8 cellular contexts compared by ENCODE assay signal in the genomic region with DNA sequence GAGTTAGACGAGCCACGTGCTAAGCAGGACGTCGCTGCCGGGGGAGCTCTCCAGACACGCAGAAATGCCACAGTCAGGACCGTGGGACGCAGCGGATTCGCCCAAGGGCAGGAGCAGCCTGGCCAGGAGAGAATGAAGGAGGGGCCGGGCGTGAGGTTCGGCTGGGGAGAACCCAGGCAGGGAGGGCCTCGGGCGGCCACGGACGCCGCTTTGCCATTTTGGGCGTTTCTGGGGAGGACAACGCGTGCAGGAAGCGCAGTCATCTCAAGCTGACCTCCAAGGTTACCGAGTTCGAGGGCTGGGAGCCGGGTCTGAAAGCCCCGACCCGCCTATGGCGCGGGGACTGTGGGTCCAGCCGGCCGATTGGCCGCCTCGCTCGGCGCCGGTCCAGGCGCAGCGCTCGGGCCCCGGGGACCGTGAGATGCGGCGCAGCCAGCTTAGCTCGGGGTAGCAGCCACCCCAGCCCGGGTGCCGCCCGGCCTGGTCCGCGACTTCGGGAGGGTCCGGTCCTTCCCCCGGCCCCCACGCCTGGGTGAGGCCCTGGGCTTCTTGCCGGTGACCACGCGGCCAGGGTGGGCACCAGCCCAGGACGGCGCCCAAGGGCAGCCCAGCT. TPM values are rescaled to one million over a fixed set of nuclear protein-coding genes. Genes with fewer than 3 reads are reported as not detected.
DNase-seq lines count a peak whose midpoint lies in the region; ATAC-seq and TF ChIP-seq lines count a peak whose summit lies in the region.

No MANE protein-coding gene starts in this region.

- DNase-seq in A673 (ENCODE audit: low spot score) = no peak
- DNase-seq in activated T-cell treated with anti-CD3 and anti-CD28 coated beads, Interleukin-2, amount 50 U/mL, for 72 hours = peak; percentile 50 to 58
- DNase-seq in fibroblast of villous mesenchyme (ENCODE audit: low read depth) = peak; percentile 46
- no peak for DNase-seq in osteocyte (ENCODE audit: extremely low spot score, unreplicated experiment)
- no peak for DNase-seq in DMS153 (lab: John Stamatoyannopoulos, UW)
- DNase-seq in NCI-H1694 treated with DMSO at 0.1 percent for 48 hours (lab: John Stamatoyannopoulos, UW) = no peak

- ATAC-seq in GM19463 (IDR thresholded peaks at IDR 0.05; ENCODE audit: unreplicated experiment) = peak; percentile 1
- ATAC-seq in activated T-cell treated with anti-CD3 and anti-CD28 coated beads, Interleukin-2, amount 50 U/mL, for 72 hours (replicated peaks in 1 of 2) = peak; percentile 0 to 4

- BruUV-seq in A673 (replicated peaks; lab: Mats Ljungman, UMichigan) = no TSS peak

- no peaks in the 10 kb centered on the region for H3K9me3 ChIP-seq in A673 (ENCODE audit: low read depth, low read length, poor library complexity, severe bottlenecking)

- no peaks in the 10 kb centered on the region for H3K9me3 Mint-ChIP-seq in IgD-negative memory B cell
- H3K9me3 Mint-ChIP-seq in activated T-cell treated with anti-CD3 and anti-CD28 coated beads, Interleukin-2, amount 50 U/mL, for 72 hours = no peaks in the 10 kb centered on the region
- no peaks in the 10 kb centered on the region for H3K9me3 Mint-ChIP-seq in osteocyte (ENCODE audit: unreplicated experiment)

- H3K4me1 ChIP-seq in A673 (ENCODE audit: insufficient read depth, low read length, poor library complexity, severe bottlenecking) = peaks cover 25% of the 10 kb centered on the region

- H3K4me1 Mint-ChIP-seq in IgD-negative memory B cell (peaks cover 22 to 34% (median 33%) of the 10 kb centered on the region in 3 donors), osteocyte (ENCODE audit: unreplicated experiment) (peaks cover 46% of the 10 kb centered on the region)
- peaks cover 40% of the 10 kb centered on the region for H3K4me1 Mint-ChIP-seq in activated T-cell treated with anti-CD3 and anti-CD28 coated beads, Interleukin-2, amount 50 U/mL, for 72 hours (ENCODE audit: low read depth)

- peak overlapping the region; percentile 88 for H3K27ac ChIP-seq in A673 (ENCODE audit: low read depth, low read length, poor library complexity, severe bottlenecking)

- H3K36me3 ChIP-seq in A673 (ENCODE audit: insufficient read depth, low read length, poor library complexity, severe bottlenecking) = no peaks in the 10 kb centered on the region

- POLR2A ChIA-PET in A673 (lab: Charles Lee; ENCODE audit: low non-redundant PET) = no interaction called here

- H3K4me3 ChIP-seq in A673 (ENCODE audit: low read depth, low read length, poor library complexity, severe bottlenecking) = peak overlapping the region; percentile 67
- peak overlapping the region; percentile 80 for H3K4me3 ChIP-seq in fibroblast of villous mesenchyme (ENCODE audit: low read depth, low read length)

- intact Hi-C loops in A673 (cut with micrococcal nuclease; ENCODE audit: unreplicated experiment) = no loop called here

- H3K4me3 Mint-ChIP-seq in IgD-negative memory B cell = peak overlapping the region; percentile 88 to 100 (median 98)
- peak overlapping the region; percentile 79 to 93 for H3K4me3 Mint-ChIP-seq in activated T-cell treated with anti-CD3 and anti-CD28 coated beads, Interleukin-2, amount 50 U/mL, for 72 hours
- H3K4me3 Mint-ChIP-seq in osteocyte (ENCODE audit: unreplicated experiment) = peak overlapping the region; percentile 82

- TF ChIP-seq CTCF in A673 (conservative IDR thresholded peaks at IDR 0.05; ENCODE audit: low read depth, low read length) = no peak
- TF ChIP-seq CTCF in fibroblast of villous mesenchyme (IDR thresholded peaks at IDR 0.05; ENCODE audit: insufficient read depth, low read depth, low read length) = no peak
- TF ChIP-seq CTCF in osteocyte (IDR thresholded peaks at IDR 0.05) = no peak

- no peaks in the 10 kb centered on the region for H3K27me3 ChIP-seq in A673 (replicated peaks; ENCODE audit: insufficient read depth, low read depth, low read length, poor library complexity)

- CTCF ChIA-PET in A673 (lab: Charles Lee) = interaction anchor here (0.6 to 1.3 kb wide), 5 partner anchors 18 to 138 kb away, joined by 3 to 7 read pairs (median 4); no protein-coding TSS in a partner anchor

- H3K36me3 Mint-ChIP-seq in IgD-negative memory B cell = no peaks in the 10 kb centered on the region
- H3K36me3 Mint-ChIP-seq in activated T-cell treated with anti-CD3 and anti-CD28 coated beads, Interleukin-2, amount 50 U/mL, for 72 hours (ENCODE audit: insufficient read depth in 2 of 2) = no peaks in the 10 kb centered on the region
- peaks cover 15% of the 10 kb centered on the region for H3K36me3 Mint-ChIP-seq in osteocyte (ENCODE audit: unreplicated experiment)

- H3K27me3 Mint-ChIP-seq in IgD-negative memory B cell = no peaks in the 10 kb centered on the region
- H3K27me3 Mint-ChIP-seq in activated T-cell treated with anti-CD3 and anti-CD28 coated beads, Interleukin-2, amount 50 U/mL, for 72 hours (ENCODE audit: low read depth) = no peaks in the 10 kb centered on the region
- no peaks in the 10 kb centered on the region for H3K27me3 Mint-ChIP-seq in osteocyte (ENCODE audit: unreplicated experiment)

- H3K27ac Mint-ChIP-seq in IgD-negative memory B cell (peak overlapping the region; percentile 96 to 100 (median 98)), osteocyte (ENCODE audit: unreplicated experiment) (peak overlapping the region; percentile 94)
- H3K27ac Mint-ChIP-seq in activated T-cell treated with anti-CD3 and anti-CD28 coated beads, Interleukin-2, amount 50 U/mL, for 72 hours = peak overlapping the region; percentile 96

RNA-seq across cellular contexts. Expression of gene MAN1B1, which starts 0.8 kb away (rescaled TPM):
- total RNA-seq in A673 (2021) (48.6 and 54.9 TPM in 2 replicates), fibroblast of villous mesenchyme (65.6 and 65.7 TPM in 2 replicates), osteocyte (109 and 120 TPM in 2 replicates)
- 27.5 TPM for polyA plus RNA-seq in IgD-negative memory B cell
- 10 to 100 TPM; 40.3 to 45.8 TPM for total RNA-seq in activated T-cell treated with anti-CD3 and anti-CD28 coated beads, Interleukin-2, amount 50 U/mL, for 72 hours

RNA-seq across cellular contexts. Expression of gene UAP1L1, which starts 8.7 kb away (rescaled TPM):
- total RNA-seq in A673 (2021) (11.2 and 13.0 TPM in 2 replicates), fibroblast of villous mesenchyme (16.0 and 31.2 TPM in 2 replicates), osteocyte (34.2 and 38.3 TPM in 2 replicates)
- polyA plus RNA-seq in IgD-negative memory B cell = 3.0 TPM
- 10 to 100 TPM; 13.6 to 14.3 TPM for total RNA-seq in activated T-cell treated with anti-CD3 and anti-CD28 coated beads, Interleukin-2, amount 50 U/mL, for 72 hours

RNA-seq across cellular contexts. Expression of gene SAPCD2, which starts 15.7 kb away (rescaled TPM):
- total RNA-seq in A673 (2021) = 30.6 and 33.7 TPM in 2 replicates
- polyA plus RNA-seq in IgD-negative memory B cell = 0.38 TPM
- 1 to 10 TPM; 6.6 to 8.4 TPM for total RNA-seq in activated T-cell treated with anti-CD3 and anti-CD28 coated beads, Interleukin-2, amount 50 U/mL, for 72 hours
- 5.2 TPM in 2 replicates for total RNA-seq in fibroblast of villous mesenchyme
- total RNA-seq in osteocyte = 3.1 and 3.4 TPM in 2 replicates

RNA-seq across cellular contexts. Expression of gene DPP7, which starts 28.5 kb away (rescaled TPM):
- total RNA-seq in A673 (2021) (120 and 122 TPM in 2 replicates), fibroblast of villous mesenchyme (41.5 and 44.8 TPM in 2 replicates), osteocyte (118 TPM in 2 replicates)
- polyA plus RNA-seq in IgD-negative memory B cell = 110 TPM
- total RNA-seq in activated T-cell treated with anti-CD3 and anti-CD28 coated beads, Interleukin-2, amount 50 U/mL, for 72 hours = 100 to 1,000 TPM; 155 to 158 TPM

RNA-seq across cellular contexts. Expression of gene ENTPD2, which starts 32.2 kb away (rescaled TPM):
- total RNA-seq in A673 (2021) (not detected in 2 replicates), fibroblast of villous mesenchyme (not detected in 2 replicates), osteocyte (0.46 TPM in 1 of 2 replicates, not detected in the other)
- polyA plus RNA-seq in IgD-negative memory B cell = not detected
- under 1 TPM; 0.28 to 0.48 TPM for total RNA-seq in activated T-cell treated with anti-CD3 and anti-CD28 coated beads, Interleukin-2, amount 50 U/mL, for 72 hours

Comparison
In these comparisons a context has a peak if more than half of its experiments do, and no peak if none do; other contexts are left out.
1. DNase-seq: peak in activated T-cell treated with anti-CD3 and anti-CD28 coated beads, Interleukin-2, amount 50 U/mL, for 72 hours (2 of 2) and fibroblast of villous mesenchyme (single experiment); none in A673 (single experiment), osteocyte (single experiment), DMS153 (single experiment) and NCI-H1694 treated with DMSO at 0.1 percent for 48 hours (single experiment).
2. Peak in every context shown above with its lines, with median percentiles within 50 percentile points of each other: H3K27ac Mint-ChIP-seq and H3K4me3 Mint-ChIP-seq.